Comparison of ENCODE assay signal across 8 cellular contexts in genomic region chr1:32448186-32448772, GRCh38. TPM values are rescaled to one million over a fixed set of nuclear protein-coding genes. Genes with fewer than 3 reads are reported as not detected.
DNase-seq lines count a peak whose midpoint lies in the region; TF ChIP-seq lines count a peak whose summit lies in the region.
"Not testable (repeated sequence)": the region's sequence is repeated elsewhere in the genome, so short reads cannot be mapped to it uniquely, and the experiment has no call there.

No MANE protein-coding gene starts in this region.

- not testable (repeated sequence) for H3K4me1 Mint-ChIP-seq in activated CD4-positive, alpha-beta memory T cell treated with anti-CD3 and anti-CD28 coated beads, Interleukin-2, amount 10 ng/mL, durations not matched to agents 7 days and 5 days

- intact Hi-C loops in vagina (cut with DNase I): not testable (repeated sequence)

- H3K4me2 ChIP-seq in OCI-LY3 (ENCODE audit: low read length): peak overlapping the region; percentile 51

- H3K9me3 Mint-ChIP-seq in activated CD4-positive, alpha-beta memory T cell treated with anti-CD3 and anti-CD28 coated beads, Interleukin-2, amount 10 ng/mL, durations not matched to agents 7 days and 5 days: not testable (repeated sequence)

- CTCF ChIA-PET in activated CD4-positive, alpha-beta memory T cell treated with anti-CD3 and anti-CD28 coated beads, Interleukin-2, amount 10 ng/mL, durations not matched to agents 7 days and 5 days (lab: Charles Lee): interaction anchor here (0.7 to 1.0 kb wide), 3 partner anchors 12 to 324 kb away, joined by 3 to 4 read pairs (median 4); no protein-coding TSS in a partner anchor

- H3K27ac ChIP-seq in OCI-LY3 (ENCODE audit: low read length); vagina: not testable (repeated sequence)

- not testable (repeated sequence) for H3K4me3 Mint-ChIP-seq in activated CD4-positive, alpha-beta memory T cell treated with anti-CD3 and anti-CD28 coated beads, Interleukin-2, amount 10 ng/mL, durations not matched to agents 7 days and 5 days

- peak; percentile 50 for DNase-seq in GDM1 (lab: John Stamatoyannopoulos, UW)
- DNase-seq in M059J (ENCODE audit: low read depth): peak; percentile 84
- DNase-seq in activated CD4-positive, alpha-beta memory T cell treated with anti-CD3 and anti-CD28 coated beads, Interleukin-2, amount 10 ng/mL, durations not matched to agents 7 days and 5 days: peak; percentile 53
- DNase-seq in dermis blood vessel endothelial cell: peak; percentile 83
- DNase-seq in islet precursor cell: peak; percentile 81
- peak; percentile 68 for DNase-seq in retina
- DNase-seq in vagina (ENCODE audit: extremely low spot score in 2 of 2): not testable (repeated sequence)

- H3K27ac Mint-ChIP-seq in activated CD4-positive, alpha-beta memory T cell treated with anti-CD3 and anti-CD28 coated beads, Interleukin-2, amount 10 ng/mL, durations not matched to agents 7 days and 5 days: not testable (repeated sequence)

- POLR2A ChIA-PET in activated CD4-positive, alpha-beta memory T cell treated with anti-CD3 and anti-CD28 coated beads, Interleukin-2, amount 10 ng/mL, durations not matched to agents 7 days and 5 days (lab: Charles Lee): not testable (repeated sequence)

- H3K36me3 Mint-ChIP-seq in activated CD4-positive, alpha-beta memory T cell treated with anti-CD3 and anti-CD28 coated beads, Interleukin-2, amount 10 ng/mL, durations not matched to agents 7 days and 5 days (ENCODE audit: low read depth): not testable (repeated sequence)

- H4K20me1 ChIP-seq in OCI-LY3 (ENCODE audit: insufficient read depth, low read length): not testable (repeated sequence)

- H3K4me3 ChIP-seq in OCI-LY3 (ENCODE audit: low read length) (peak overlapping the region; percentile 35; the same call in 1 of the 2 replicates), vagina (peak overlapping the region in 1 of 2 donors; percentile 16)

- H3K4me1 ChIP-seq in OCI-LY3 (ENCODE audit: low read length); vagina: not testable (repeated sequence)

- H3K36me3 ChIP-seq in OCI-LY3 (replicated peaks; ENCODE audit: low read depth, low read length); vagina: not testable (repeated sequence)

- not testable (repeated sequence) for TF ChIP-seq POLR2A in vagina (IDR thresholded peaks at IDR 0.05)

- not testable (repeated sequence) for H3K9ac ChIP-seq in OCI-LY3 (ENCODE audit: low read length)

- not testable (repeated sequence) for H3K79me2 ChIP-seq in OCI-LY3 (ENCODE audit: low read length)

- not testable (repeated sequence) for H3K27me3 ChIP-seq in OCI-LY3 (ENCODE audit: low read depth, low read length); vagina

- H3K9me3 ChIP-seq in OCI-LY3 (ENCODE audit: insufficient read depth, low read length); vagina: not testable (repeated sequence)

- TF ChIP-seq CTCF in OCI-LY3 (IDR thresholded peaks at IDR 0.05; ENCODE audit: low read depth, low read length): peak; percentile 53
- TF ChIP-seq CTCF in vagina (IDR thresholded peaks at IDR 0.05): peak; percentile 25 to 82 (median 43)

- H3K27me3 Mint-ChIP-seq in activated CD4-positive, alpha-beta memory T cell treated with anti-CD3 and anti-CD28 coated beads, Interleukin-2, amount 10 ng/mL, durations not matched to agents 7 days and 5 days: peaks cover 25% of the 10 kb centered on the region

- H2AFZ ChIP-seq in OCI-LY3 (ENCODE audit: low read depth, low read length): not testable (repeated sequence)

RNA-seq across cellular contexts. Expression of gene ZBTB8B, which starts 16.6 kb away (rescaled TPM):
- 0.02 and 0.32 TPM in 2 replicates for total RNA-seq in M059J (2014; rRNA removed; shearing (Covaris generic))
- total RNA-seq in activated CD4-positive, alpha-beta memory T cell treated with anti-CD3 and anti-CD28 coated beads, Interleukin-2, amount 10 ng/mL, durations not matched to agents 7 days and 5 days: not detected
- total RNA-seq in dermis blood vessel endothelial cell: under 0.01 TPM in 2 replicates
- not detected for total RNA-seq in vagina

RNA-seq across cellular contexts. Expression of gene BSDC1, which starts 54.0 kb away (rescaled TPM):
- total RNA-seq in M059J (2014; rRNA removed; shearing (Covaris generic)): 86.0 and 91.7 TPM in 2 replicates
- 10 to 100 TPM; 52.5 to 52.6 TPM for total RNA-seq in activated CD4-positive, alpha-beta memory T cell treated with anti-CD3 and anti-CD28 coated beads, Interleukin-2, amount 10 ng/mL, durations not matched to agents 7 days and 5 days
- total RNA-seq in dermis blood vessel endothelial cell (61.5 and 75.7 TPM in 2 replicates), vagina (54.3 TPM)
